Comparison of ENCODE assay signal across 1 cellular context in genomic region chr2:11722249-11723060, GRCh38.
TF ChIP-seq lines count a peak whose summit lies in the region.

No MANE protein-coding gene starts in this region.

TF ChIP-seq in HepG2, 621 proteins besides CTCF, POLR2A, EP300 and RAD21 (continued from another document and continues in another):
- TF ChIP-seq TFDP1 (CRISPR knock-in tag; IDR thresholded peaks at IDR 0.05; ENCODE audit: borderline replicate concordance): no peak
- no peak for TF ChIP-seq XBP1 (CRISPR knock-in tag; IDR thresholded peaks at IDR 0.05)
- no peak for TF ChIP-seq RBM39 (IDR thresholded peaks at IDR 0.05; ENCODE audit: low read depth, low read length, poor library complexity, severe bottlenecking)
- TF ChIP-seq NR2F2 (IDR thresholded peaks at IDR 0.05; ENCODE audit: borderline replicate concordance, low read depth): no peak
- no peak for TF ChIP-seq PPARG (CRISPR knock-in tag; conservative IDR thresholded peaks at IDR 0.05)
- TF ChIP-seq ARID5B (CRISPR knock-in tag; IDR thresholded peaks at IDR 0.05): peak; percentile 57; the same call in 1 of the 2 replicates
- TF ChIP-seq KAT2B (IDR thresholded peaks at IDR 0.05; ENCODE audit: borderline replicate concordance, low read depth, low read length): no peak
- TF ChIP-seq TFAP4 (IDR thresholded peaks at IDR 0.05; ENCODE audit: borderline replicate concordance, low read depth): no peak
- no peak for TF ChIP-seq ZSCAN12 (CRISPR knock-in tag; IDR thresholded peaks at IDR 0.05)
- no peak for TF ChIP-seq ZNF451 (CRISPR knock-in tag; IDR thresholded peaks at IDR 0.05)
- TF ChIP-seq IRF2 (CRISPR knock-in tag; IDR thresholded peaks at IDR 0.05): no peak
- TF ChIP-seq FOXA3 (CRISPR knock-in tag; IDR thresholded peaks at IDR 0.05): peak; percentile 93
- no peak for TF ChIP-seq ZNF510 (CRISPR knock-in tag; IDR thresholded peaks at IDR 0.05; ENCODE audit: low read depth)
- TF ChIP-seq ATF2 (CRISPR knock-in tag; IDR thresholded peaks at IDR 0.05): 0 out of 2 replicates have a peak, but pooled peaks have one; percentile 28
- TF ChIP-seq GPN1 (CRISPR knock-in tag; IDR thresholded peaks at IDR 0.05; ENCODE audit: borderline replicate concordance): no peak
- no peak for TF ChIP-seq HNRNPLL (IDR thresholded peaks at IDR 0.05; ENCODE audit: low read depth, low read length, poor library complexity, severe bottlenecking)
- no peak for TF ChIP-seq IRX3 (CRISPR knock-in tag; IDR thresholded peaks at IDR 0.05; ENCODE audit: borderline replicate concordance, low read depth)
- no peak for TF ChIP-seq TIGD3 (CRISPR knock-in tag; IDR thresholded peaks at IDR 0.05; ENCODE audit: borderline replicate concordance)
- TF ChIP-seq ZNF597 (CRISPR knock-in tag; IDR thresholded peaks at IDR 0.05): no peak
- no peak for TF ChIP-seq ZBED4 (CRISPR knock-in tag; IDR thresholded peaks at IDR 0.05; ENCODE audit: borderline replicate concordance)
- TF ChIP-seq ZNF629 (CRISPR knock-in tag; conservative IDR thresholded peaks at IDR 0.05): no peak
- TF ChIP-seq ZNF562 (CRISPR knock-in tag; IDR thresholded peaks at IDR 0.05; ENCODE audit: borderline replicate concordance): no peak
- TF ChIP-seq DZIP1 (CRISPR knock-in tag; IDR thresholded peaks at IDR 0.05): no peak
- TF ChIP-seq CSRNP2 (CRISPR knock-in tag; conservative IDR thresholded peaks at IDR 0.05; ENCODE audit: low read depth): no peak
- no peak for TF ChIP-seq SMAD9 (CRISPR knock-in tag; IDR thresholded peaks at IDR 0.05)
- TF ChIP-seq ZNF296 (CRISPR knock-in tag; conservative IDR thresholded peaks at IDR 0.05): no peak
- no peak for TF ChIP-seq SALL1 (CRISPR knock-in tag; IDR thresholded peaks at IDR 0.05)
- TF ChIP-seq HMG20A (CRISPR knock-in tag; IDR thresholded peaks at IDR 0.05; ENCODE audit: borderline replicate concordance): peak; percentile 43; the same call in 1 of the 2 replicates
- no peak for TF ChIP-seq ZNF256 (CRISPR knock-in tag; conservative IDR thresholded peaks at IDR 0.05)
- no peak for TF ChIP-seq TAF15 (IDR thresholded peaks at IDR 0.05; ENCODE audit: low read depth, low read length, poor library complexity, severe bottlenecking)
- TF ChIP-seq SOX13 (IDR thresholded peaks at IDR 0.05): no peak
- TF ChIP-seq SOX13 (CRISPR knock-in tag; conservative IDR thresholded peaks at IDR 0.05 in 1 of 2, IDR thresholded peaks at IDR 0.05 in 1 of 2): peak in 1 of 2 experiments; percentile 72; a peak in 2 of 4 replicates
- no peak for TF ChIP-seq HDAC6 (IDR thresholded peaks at IDR 0.05; ENCODE audit: low read depth, low read length)
- no peak for TF ChIP-seq ZNF607 (CRISPR knock-in tag; IDR thresholded peaks at IDR 0.05; ENCODE audit: borderline replicate concordance)
- TF ChIP-seq IRF1 (CRISPR knock-in tag; IDR thresholded peaks at IDR 0.05; ENCODE audit: low read depth): no peak
- TF ChIP-seq PRMT3 (CRISPR knock-in tag; IDR thresholded peaks at IDR 0.05; ENCODE audit: borderline replicate concordance, low read depth): no peak
- TF ChIP-seq ZNF770 (CRISPR knock-in tag; IDR thresholded peaks at IDR 0.05): no peak
